1 cellular context compared by ENCODE assay signal in genomic region chr17:45222273-45222993, GRCh38.
TF ChIP-seq lines count a peak whose summit lies in the region.

No MANE protein-coding gene starts in this region.

TF ChIP-seq in SK-N-SH treated with all-trans-retinoic acid at 6 μM for 48 hours, 23 proteins besides CTCF, POLR2A, EP300 and RAD21 (continued from another document):
- TF ChIP-seq, protein P1, sequence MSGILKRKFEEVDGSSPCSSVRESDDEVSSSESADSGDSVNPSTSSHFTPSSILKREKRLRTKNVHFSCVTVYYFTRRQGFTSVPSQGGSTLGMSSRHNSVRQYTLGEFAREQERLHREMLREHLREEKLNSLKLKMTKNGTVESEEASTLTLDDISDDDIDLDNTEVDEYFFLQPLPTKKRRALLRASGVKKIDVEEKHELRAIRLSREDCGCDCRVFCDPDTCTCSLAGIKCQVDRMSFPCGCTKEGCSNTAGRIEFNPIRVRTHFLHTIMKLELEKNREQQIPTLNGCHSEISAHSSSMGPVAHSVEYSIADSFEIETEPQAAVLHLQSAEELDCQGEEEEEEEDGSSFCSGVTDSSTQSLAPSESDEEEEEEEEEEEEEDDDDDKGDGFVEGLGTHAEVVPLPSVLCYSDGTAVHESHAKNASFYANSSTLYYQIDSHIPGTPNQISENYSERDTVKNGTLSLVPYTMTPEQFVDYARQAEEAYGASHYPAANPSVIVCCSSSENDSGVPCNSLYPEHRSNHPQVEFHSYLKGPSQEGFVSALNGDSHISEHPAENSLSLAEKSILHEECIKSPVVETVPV (CRISPR knock-in tag; IDR thresholded peaks at IDR 0.05) = no peak
TF ChIP-seq in SK-N-SH treated with all-trans-retinoic acid at 6 μM for 48 hours: peak in this region for 0.
